Comparison of ENCODE assay signal across 20 cellular contexts in the genomic region with DNA sequence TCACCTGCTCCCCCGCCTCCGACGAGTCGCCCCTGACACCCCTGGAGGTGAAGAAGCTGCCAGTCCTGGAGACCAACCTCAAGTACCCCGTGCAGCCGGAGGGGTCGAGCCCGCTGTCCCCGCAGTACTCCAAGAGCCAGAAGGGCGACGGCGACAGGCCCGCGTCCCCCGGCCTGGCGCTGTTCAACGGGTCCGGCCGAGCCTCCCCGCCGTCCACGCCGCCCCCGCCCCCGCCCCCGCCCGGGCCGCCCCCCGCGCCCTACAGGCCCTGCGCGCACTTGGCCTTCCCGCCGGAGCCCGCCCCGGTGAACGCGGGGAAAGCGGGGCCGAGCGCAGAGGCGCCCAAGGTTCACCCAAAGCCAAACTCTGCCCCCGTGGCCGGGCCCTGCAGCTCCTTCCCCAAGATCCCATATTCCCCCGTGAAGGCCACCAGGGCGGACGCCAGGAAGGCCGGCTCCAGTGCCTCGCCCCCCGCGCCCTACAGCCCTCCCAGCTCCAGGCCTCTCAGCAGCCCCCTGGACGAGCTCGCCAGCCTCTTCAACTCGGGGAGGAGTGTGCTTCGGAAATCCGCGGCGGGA.
A peak's percentile ranks its signal among the peaks of the same experiment; 100 is the strongest.
DNase-seq lines count a peak whose midpoint lies in the region; ATAC-seq and TF ChIP-seq lines count a peak whose summit lies in the region.
"Had no signal": no experiment of that assay in that cellular context is flagged by ENCODE, and none has a peak within 500 bp of the region (broad histone marks: within the 10 kb centered on the region; RNA-seq: fewer than 3 reads in every experiment).

No MANE protein-coding gene starts in this region.

- H3K27me3 ChIP-seq in BE2C = no peaks in the 10 kb centered on the region
- no peaks in the 10 kb centered on the region for H3K27me3 ChIP-seq in right cardiac atrium (ENCODE audit: control insufficient read depth, insufficient read depth)

- H3K9me3 Mint-ChIP-seq in stimulated activated memory B cell treated with anti-CD40 and anti-IgM and Interleukin-4, amounts not matched to agents 10 μg/mL and 1 μg/mL and 100 μg/mL, for 72 hours = peaks cover 4% of the 10 kb centered on the region
- H3K9me3 Mint-ChIP-seq in activated naive CD4-positive, alpha-beta T cell treated with anti-CD3 and anti-CD28 coated beads, Interleukin-2, amount 50 U/mL, for 72 hours = no peaks in the 10 kb centered on the region
- no peaks in the 10 kb centered on the region for H3K9me3 Mint-ChIP-seq in T-cell

- peak; percentile 7 for DNase-seq in BE2C
- DNase-seq in cardiac fibroblast (ENCODE audit: low read depth in 2 of 2) = no peak
- DNase-seq in right cardiac atrium = peak; percentile 23 to 59 (median 47)
- DNase-seq in activated naive CD4-positive, alpha-beta T cell treated with anti-CD3 and anti-CD28 coated beads, Interleukin-2, amount 50 U/mL, for 72 hours (ENCODE audit: low spot score in 2 of 2) = no peak
- DNase-seq in activated effector memory CD4-positive, alpha-beta T cell treated with anti-CD3 and anti-CD28 coated beads, Interleukin-2, amount 50 U/mL, for 16 hours = no peak
- DNase-seq in putamen (ENCODE audit: low spot score) = no peak
- DNase-seq in T-cell = no peak
- DNase-seq: activated CD4-positive, CD25-positive, alpha-beta regulatory T cell; activated effector memory CD4-positive, alpha-beta T cell treated with Interleukin-2 at 50 U/mL for 16 hours; body of pancreas; CD8-positive, alpha-beta memory T cell; effector CD8-positive, alpha-beta T cell; MM.1S; NCI-H187 treated with DMSO at 0.1 percent for 48 hours; NCI-H446 treated with DMSO at 0.1 percent for 48 hours; stimulated activated CD4-positive, alpha-beta T cell treated with anti-CD3 and anti-CD28 coated beads, Interleukin-4, amount 100 ng/mL, for 24 hours; stimulated activated CD8-positive, alpha-beta memory T cell treated with anti-CD3 and anti-CD28 coated beads, Interleukin-4, amount 100 ng/mL, for 48 hours had no signal

- H3K4me1 ChIP-seq in BE2C = no peaks in the 10 kb centered on the region
- H3K4me1 ChIP-seq in right cardiac atrium (ENCODE audit: control insufficient read depth, insufficient read depth, low read length) = no peaks in the 10 kb centered on the region
- H3K4me1 ChIP-seq: body of pancreas had no signal

- H3K27ac Mint-ChIP-seq in stimulated activated memory B cell treated with anti-CD40 and anti-IgM and Interleukin-4, amounts not matched to agents 10 μg/mL and 1 μg/mL and 100 μg/mL, for 72 hours = no peak overlapping the region
- H3K27ac Mint-ChIP-seq in activated naive CD4-positive, alpha-beta T cell treated with anti-CD3 and anti-CD28 coated beads, Interleukin-2, amount 50 U/mL, for 72 hours = no peak overlapping the region
- no peak overlapping the region for H3K27ac Mint-ChIP-seq in T-cell
- H3K27ac Mint-ChIP-seq: CD8-positive, alpha-beta memory T cell had no signal

- H3K4me3 ChIP-seq in BE2C (ENCODE audit: low read depth, low read length) (no peak overlapping the region), cardiac fibroblast (replicated peaks in 1 of 2; ENCODE audit: low read depth in 2 of 2, low read length in 2 of 2) (peak overlapping the region; percentile 22 to 23), right cardiac atrium (ENCODE audit: low read length) (peak overlapping the region; percentile 22)
- H3K4me3 ChIP-seq: body of pancreas had no signal

- no peaks in the 10 kb centered on the region for H3K36me3 Mint-ChIP-seq in stimulated activated memory B cell treated with anti-CD40 and anti-IgM and Interleukin-4, amounts not matched to agents 10 μg/mL and 1 μg/mL and 100 μg/mL, for 72 hours
- peaks cover 0 to 4% of the 10 kb centered on the region in 2 donors for H3K36me3 Mint-ChIP-seq in activated naive CD4-positive, alpha-beta T cell treated with anti-CD3 and anti-CD28 coated beads, Interleukin-2, amount 50 U/mL, for 72 hours
- H3K36me3 Mint-ChIP-seq in T-cell = no peaks in the 10 kb centered on the region
- H3K36me3 Mint-ChIP-seq: CD8-positive, alpha-beta memory T cell had no signal

- no peak overlapping the region for H3K27ac ChIP-seq in right cardiac atrium (ENCODE audit: low read length)
- H3K27ac ChIP-seq: body of pancreas had no signal

- CTCF ChIA-PET in T-cell (lab: Charles Lee) = interaction anchor here in 1 of 2 donors (0.7 kb wide), 1 partner anchor 11 kb away, joined by 3 read pairs; no protein-coding TSS in a partner anchor

- TF ChIP-seq CTCF in BE2C (IDR thresholded peaks at IDR 0.05; ENCODE audit: low read depth, low read length) = no peak
- TF ChIP-seq CTCF in cardiac fibroblast (IDR thresholded peaks at IDR 0.05; ENCODE audit: low read depth, low read length) = no peak

- H3K4me1 Mint-ChIP-seq in stimulated activated memory B cell treated with anti-CD40 and anti-IgM and Interleukin-4, amounts not matched to agents 10 μg/mL and 1 μg/mL and 100 μg/mL, for 72 hours = no peaks in the 10 kb centered on the region
- no peaks in the 10 kb centered on the region for H3K4me1 Mint-ChIP-seq in T-cell
- H3K4me1 Mint-ChIP-seq: CD8-positive, alpha-beta memory T cell had no signal

- POLR2A ChIA-PET in T-cell (lab: Charles Lee) = no interaction called here

- ATAC-seq in right cardiac atrium (peak; percentile 48 to 49), T-cell (replicated peaks in 1 of 4) (no peak)
- peak; percentile 49 for ATAC-seq in stimulated activated memory B cell treated with anti-CD40 and anti-IgM and Interleukin-4, amounts not matched to agents 10 μg/mL and 1 μg/mL and 100 μg/mL, for 72 hours
- ATAC-seq in activated naive CD4-positive, alpha-beta T cell treated with anti-CD3 and anti-CD28 coated beads, Interleukin-2, amount 50 U/mL, for 72 hours = no peak
- ATAC-seq: body of pancreas, HCT116, HepG2 had no signal

- peaks cover 33% of the 10 kb centered on the region for H3K27me3 Mint-ChIP-seq in stimulated activated memory B cell treated with anti-CD40 and anti-IgM and Interleukin-4, amounts not matched to agents 10 μg/mL and 1 μg/mL and 100 μg/mL, for 72 hours
- H3K27me3 Mint-ChIP-seq in T-cell = peaks cover 22 to 35% of the 10 kb centered on the region in 2 donors

- WGBS in right cardiac atrium = 7% methylated on average over 58 of the region's 58 CpGs

- intact Hi-C loops in right cardiac atrium (cut with DNase I) = loop anchor here in 3 of 4 donors (10.0 kb wide), 3 partner anchors 194 to 964 kb away; partner anchors contain the start of gene IRS2 (in 3 of the 3)

- H3K4me3 Mint-ChIP-seq in stimulated activated memory B cell treated with anti-CD40 and anti-IgM and Interleukin-4, amounts not matched to agents 10 μg/mL and 1 μg/mL and 100 μg/mL, for 72 hours = no peak overlapping the region
- no peak overlapping the region for H3K4me3 Mint-ChIP-seq in T-cell
- H3K4me3 Mint-ChIP-seq: CD8-positive, alpha-beta memory T cell had no signal

- no peaks in the 10 kb centered on the region for H3K36me3 ChIP-seq in BE2C

- no peaks in the 10 kb centered on the region for H3K9me3 ChIP-seq in BE2C
- no peaks in the 10 kb centered on the region for H3K9me3 ChIP-seq in right cardiac atrium (ENCODE audit: control insufficient read depth, low read length)
- H3K9me3 ChIP-seq: body of pancreas had no signal

Comparison
In these comparisons a context has a peak if more than half of its experiments do, and no peak if none do; other contexts are left out.
1. DNase-seq: peak in BE2C (single experiment) and right cardiac atrium (3 of 3); none in cardiac fibroblast (0 of 2), activated naive CD4-positive, alpha-beta T cell treated with anti-CD3 and anti-CD28 coated beads, Interleukin-2, amount 50 U/mL, for 72 hours (0 of 2), activated effector memory CD4-positive, alpha-beta T cell treated with anti-CD3 and anti-CD28 coated beads, Interleukin-2, amount 50 U/mL, for 16 hours (single experiment), putamen (single experiment) and T-cell (0 of 34).
2. ATAC-seq: peak in right cardiac atrium (2 of 2) and stimulated activated memory B cell treated with anti-CD40 and anti-IgM and Interleukin-4, amounts not matched to agents 10 μg/mL and 1 μg/mL and 100 μg/mL, for 72 hours (single experiment); none in activated naive CD4-positive, alpha-beta T cell treated with anti-CD3 and anti-CD28 coated beads, Interleukin-2, amount 50 U/mL, for 72 hours (0 of 2) and T-cell (0 of 4).